In the genomic region with DNA sequence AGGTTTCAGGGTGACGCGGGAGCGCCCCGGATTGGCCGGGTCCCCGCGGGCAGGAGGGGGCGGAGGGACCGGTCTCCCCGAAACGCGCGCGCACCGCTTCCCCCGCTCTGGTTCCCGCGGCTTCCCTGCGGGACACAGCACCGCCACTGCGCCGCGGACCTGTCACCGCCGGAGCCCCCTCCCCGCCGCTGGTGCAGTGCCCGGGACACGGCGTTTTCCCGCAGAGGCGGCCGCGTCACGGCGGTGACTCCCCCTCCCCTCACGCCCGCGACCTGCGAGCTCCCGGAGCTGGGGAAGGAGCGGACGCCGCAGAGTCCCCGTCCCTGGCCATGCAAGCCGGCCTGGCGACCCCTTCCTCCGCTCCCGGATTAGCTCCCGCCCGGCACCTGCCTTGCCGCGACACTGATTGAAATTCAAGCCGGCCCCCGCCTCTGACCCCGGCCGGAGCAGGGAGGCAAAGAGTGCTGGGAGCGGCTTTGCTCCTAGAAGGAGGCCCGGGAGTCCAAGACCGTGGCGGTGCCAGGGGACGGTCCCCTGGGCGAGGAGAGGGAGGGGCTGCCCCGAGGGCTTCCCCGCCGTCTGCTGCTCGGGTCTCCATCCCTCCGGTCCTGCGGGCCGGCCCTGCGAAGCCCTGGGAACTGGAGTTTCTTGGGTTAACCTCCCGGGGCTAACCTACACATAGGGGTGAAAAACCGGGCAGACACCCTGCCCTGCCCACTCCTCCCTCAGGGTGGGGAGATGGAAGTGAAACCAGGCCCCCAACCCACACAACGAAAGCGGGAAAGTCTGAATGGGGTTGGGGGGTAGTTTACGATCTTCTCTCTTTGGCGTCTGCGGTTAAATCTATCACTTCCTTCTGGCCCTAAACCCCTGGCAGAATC, we compare ENCODE assay signal across 8 cellular contexts. TPM values are rescaled to one million over a fixed set of nuclear protein-coding genes. Genes with fewer than 3 reads are reported as not detected.
DNase-seq lines count a peak whose midpoint lies in the region; ATAC-seq and TF ChIP-seq lines count a peak whose summit lies in the region.

No MANE protein-coding gene starts in this region.

- H3K36me3 ChIP-seq in BJ (ENCODE audit: control insufficient read depth, insufficient read depth, low read length) = no peaks in the 10 kb centered on the region

- DNase-seq in BJ (ENCODE audit: low read depth) (no peak), KBM-7 (peak; percentile 35), HuH-7.5 (ENCODE audit: low spot score) (no peak)
- peak in 1 of 2 donors; percentile 25 for DNase-seq in activated naive CD4-positive, alpha-beta T cell treated with anti-CD3 and anti-CD28 coated beads, Interleukin-2, amount 50 U/mL, for 72 hours (ENCODE audit: low spot score in 2 of 2)
- peak; percentile 13 to 32 for DNase-seq in stimulated activated CD4-positive, alpha-beta T cell treated with anti-CD3 and anti-CD28 coated beads, Interleukin-4, amount 100 ng/mL, for 4 hours

- H3K4me3 ChIP-seq in BJ (ENCODE audit: low read depth, low read length) (peak overlapping the region; percentile 25), iPS-18c (ENCODE audit: insufficient read depth, low read depth, low read length) (peak overlapping the region; percentile 81)

- peak; percentile 47 to 67 for ATAC-seq in activated naive CD4-positive, alpha-beta T cell treated with anti-CD3 and anti-CD28 coated beads, Interleukin-2, amount 50 U/mL, for 72 hours
- ATAC-seq in HG02759 (IDR thresholded peaks at IDR 0.05; ENCODE audit: unreplicated experiment) (no peak), HG02571 (IDR thresholded peaks at IDR 0.05; ENCODE audit: unreplicated experiment) (no peak)

- peaks cover 52% of the 10 kb centered on the region for H3K27me3 ChIP-seq in BJ (ENCODE audit: control insufficient read depth, insufficient read depth, low read length)

- H3K36me3 Mint-ChIP-seq in activated naive CD4-positive, alpha-beta T cell treated with anti-CD3 and anti-CD28 coated beads, Interleukin-2, amount 50 U/mL, for 72 hours = no peaks in the 10 kb centered on the region

- no peak for TF ChIP-seq CTCF in BJ (IDR thresholded peaks at IDR 0.05; ENCODE audit: insufficient read depth, low read depth, low read length)

- H3K27ac Mint-ChIP-seq in activated naive CD4-positive, alpha-beta T cell treated with anti-CD3 and anti-CD28 coated beads, Interleukin-2, amount 50 U/mL, for 72 hours = no peak overlapping the region

- in situ Hi-C loops in KBM-7 (cut with MboI; ENCODE audit: low pct_unique_long_range_greater_than_20kb, low sequenced_read_pairs) = no loop called here

- no peaks in the 10 kb centered on the region for H3K9me3 ChIP-seq in iPS-18c (ENCODE audit: control insufficient read depth, insufficient read depth, low read length)

- no peaks in the 10 kb centered on the region for H3K9me3 Mint-ChIP-seq in activated naive CD4-positive, alpha-beta T cell treated with anti-CD3 and anti-CD28 coated beads, Interleukin-2, amount 50 U/mL, for 72 hours

- CTCF ChIA-PET in BJ (lab: Yijun Ruan, JAX) = no interaction called here

- POLR2A ChIA-PET in BJ (lab: Charles Lee) = no interaction called here

RNA-seq across cellular contexts. Expression of a gene that starts 1.0 kb away (rescaled TPM):
- 0.01 and 0.04 TPM in 2 replicates for polyA plus RNA-seq in BJ (2011; rRNA removed)
- polyA minus RNA-seq in BJ (2011; rRNA and poly(A)+ RNA removed) = 0.28 TPM in 1 of 2 replicates, not detected in the other
- under 1 TPM in 1 of 2 donors, not detected in 1; 0.14 TPM for total RNA-seq in activated naive CD4-positive, alpha-beta T cell treated with anti-CD3 and anti-CD28 coated beads, Interleukin-2, amount 50 U/mL, for 72 hours

Comparison
In these comparisons a context has a peak if more than half of its experiments do, and no peak if none do; other contexts are left out.
1. DNase-seq: peak in KBM-7 (single experiment) and stimulated activated CD4-positive, alpha-beta T cell treated with anti-CD3 and anti-CD28 coated beads, Interleukin-4, amount 100 ng/mL, for 4 hours (2 of 2); none in BJ (single experiment) and HuH-7.5 (single experiment).
2. ATAC-seq: peak in activated naive CD4-positive, alpha-beta T cell treated with anti-CD3 and anti-CD28 coated beads, Interleukin-2, amount 50 U/mL, for 72 hours (2 of 2); none in HG02759 (single experiment) and HG02571 (single experiment).